Comparison of ENCODE assay signal across 20 cellular contexts in the genomic region with DNA sequence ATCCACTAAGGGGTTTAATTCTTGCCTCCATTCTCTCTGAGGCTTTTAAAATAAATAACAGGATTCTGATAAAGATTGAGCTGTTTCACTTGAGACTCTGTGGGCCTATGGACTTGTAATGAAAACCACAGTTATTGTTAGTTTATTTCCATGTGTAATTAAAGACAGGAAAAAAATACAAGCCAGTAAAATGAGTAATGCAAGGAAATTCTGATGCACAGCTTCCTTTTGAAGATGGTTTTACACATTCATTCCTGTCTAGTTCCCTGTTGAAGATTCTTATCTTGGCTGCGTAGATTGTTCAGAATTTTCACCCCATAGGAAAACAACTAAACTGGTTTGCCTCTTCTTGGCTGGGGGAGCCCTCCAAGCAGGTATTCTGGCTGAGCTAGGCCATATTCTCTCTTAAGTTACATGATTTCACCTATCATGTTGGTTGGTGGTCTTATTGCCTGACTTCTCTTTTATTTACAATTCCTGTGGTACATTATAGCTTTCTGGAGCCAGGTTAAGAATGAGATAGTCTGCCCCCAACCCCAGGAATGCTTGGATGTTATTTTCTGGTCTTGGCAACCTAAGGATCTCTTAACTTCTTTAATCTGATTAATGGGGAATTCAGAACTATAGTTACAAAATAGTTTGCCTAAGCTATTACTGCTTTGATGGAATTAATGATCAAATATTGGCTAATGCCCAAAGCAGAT.
A peak's percentile ranks its signal among the peaks of the same experiment; 100 is the strongest.
DNase-seq lines count a peak whose midpoint lies in the region; ATAC-seq and TF ChIP-seq lines count a peak whose summit lies in the region.
"Had no signal": no experiment of that assay in that cellular context is flagged by ENCODE, and none has a peak within 500 bp of the region (broad histone marks: within the 10 kb centered on the region; RNA-seq: fewer than 3 reads in every experiment).

No MANE protein-coding gene starts in this region.

- POLR2A ChIA-PET in CD4-positive, alpha-beta T cell (lab: Charles Lee) = no interaction called here

- TF ChIP-seq CTCF in foreskin fibroblast (IDR thresholded peaks at IDR 0.05; ENCODE audit: low read depth, low read length) = no peak
- no peak for TF ChIP-seq CTCF in CD4-positive, alpha-beta T cell (IDR thresholded peaks at IDR 0.05)

- ATAC-seq in HG03135 (IDR thresholded peaks at IDR 0.05; ENCODE audit: unreplicated experiment) = no peak
- no peak for ATAC-seq in CD4-positive, alpha-beta T cell (ENCODE audit: poor library complexity)
- ATAC-seq in left colon = no peak

- no peaks in the 10 kb centered on the region for H4K20me1 ChIP-seq in GM23248 (ENCODE audit: insufficient read depth)

- H3K4me3 Mint-ChIP-seq in CD4-positive, alpha-beta T cell = no peak overlapping the region
- H3K4me3 Mint-ChIP-seq: CD8-positive, alpha-beta memory T cell; stimulated activated naive CD8-positive, alpha-beta T cell treated with anti-CD3 and anti-CD28 coated beads, Interleukin-15, Interleukin-2, amounts not matched to agents 100 ng/mL and 50 ng/mL, for 24 hours had no signal

- H2AFZ ChIP-seq in GM23248 = no peak overlapping the region
- H2AFZ ChIP-seq: PC-9 had no signal

- intact Hi-C loops in CD4-positive, alpha-beta T cell (cut with DNase I, micrococcal nuclease) = no loop called here
- intact Hi-C loops in left colon (cut with DNase I, micrococcal nuclease) = no loop called here

- H3K9me3 Mint-ChIP-seq in CD4-positive, alpha-beta T cell = no peaks in the 10 kb centered on the region
- H3K9me3 Mint-ChIP-seq: stimulated activated naive CD8-positive, alpha-beta T cell treated with anti-CD3 and anti-CD28 coated beads, Interleukin-15, Interleukin-2, amounts not matched to agents 100 ng/mL and 50 ng/mL, for 24 hours had no signal

- DNase-seq in GM23248 (peak; percentile 83), amniotic epithelial cell (ENCODE audit: low read depth) (peak; percentile 81), foreskin fibroblast (peak; percentile 44 to 47), left colon (no peak)
- DNase-seq in stimulated activated CD4-positive, alpha-beta T cell treated with anti-CD3 and anti-CD28 coated beads, Interleukin-4, amount 100 ng/mL, for 24 hours = no peak
- DNase-seq in CD4-positive, alpha-beta T cell = no peak
- DNase-seq: activated CD8-positive, alpha-beta memory T cell treated with anti-CD3 and anti-CD28 coated beads for 24 hours; CD8-positive, alpha-beta memory T cell; foreskin melanocyte; GDM1; NCI-H1930; NCI-H524 treated with DMSO at 0.1 percent for 48 hours; small intestine; SW 1271 had no signal

- H3K4me3 ChIP-seq in GM23248 = no peak overlapping the region
- no peak overlapping the region for H3K4me3 ChIP-seq in foreskin fibroblast (ENCODE audit: low read depth in 1 of 2, low read length in 2 of 2)
- H3K4me3 ChIP-seq: lung, PC-9, vagina had no signal

- no peaks in the 10 kb centered on the region for H3K4me1 Mint-ChIP-seq in CD4-positive, alpha-beta T cell (ENCODE audit: low read depth)
- H3K4me1 Mint-ChIP-seq: CD8-positive, alpha-beta memory T cell had no signal

- no peaks in the 10 kb centered on the region for H3K9me3 ChIP-seq in GM23248 (ENCODE audit: low read depth)
- H3K9me3 ChIP-seq in CD4-positive, alpha-beta T cell (ENCODE audit: control insufficient read depth, low read length) = no peaks in the 10 kb centered on the region
- H3K9me3 ChIP-seq: vagina had no signal

- CTCF ChIA-PET in CD4-positive, alpha-beta T cell (lab: Charles Lee) = no interaction called here

- in situ Hi-C loops in GM23248 (cut with MboI) = no loop called here

- no peaks in the 10 kb centered on the region for H3K27me3 Mint-ChIP-seq in CD4-positive, alpha-beta T cell

- no peak overlapping the region for H3K9ac ChIP-seq in GM23248

- H3K79me2 ChIP-seq in GM23248 (ENCODE audit: insufficient read depth) = no peaks in the 10 kb centered on the region

- peak overlapping the region; percentile 24 for H3K4me2 ChIP-seq in GM23248 (ENCODE audit: unreplicated experiment)
- H3K4me2 ChIP-seq: PC-9 had no signal

- WGBS in GM23248 (ENCODE audit: low coverage in 1 of 2, low lambda C conversion rate in 2 of 2, missing lambda C conversion rate in 2 of 2), 2 experiments = 0% methylated on average over 1 of the region's 1 CpG

- no peak overlapping the region for H3K27ac Mint-ChIP-seq in CD4-positive, alpha-beta T cell
- H3K27ac Mint-ChIP-seq: CD8-positive, alpha-beta memory T cell; stimulated activated naive CD8-positive, alpha-beta T cell treated with anti-CD3 and anti-CD28 coated beads, Interleukin-15, Interleukin-2, amounts not matched to agents 100 ng/mL and 50 ng/mL, for 24 hours had no signal

- no peaks in the 10 kb centered on the region for H3K36me3 Mint-ChIP-seq in CD4-positive, alpha-beta T cell (ENCODE audit: low read depth)
- H3K36me3 Mint-ChIP-seq: CD8-positive, alpha-beta memory T cell had no signal

- no peaks in the 10 kb centered on the region for H3K9me2 ChIP-seq in GM23248 (ENCODE audit: insufficient read depth)

- peaks cover 10% of the 10 kb centered on the region for H3K4me1 ChIP-seq in GM23248 (ENCODE audit: insufficient read depth)

- H3F3A ChIP-seq in GM23248 (ENCODE audit: insufficient read depth) = no peaks in the 10 kb centered on the region; the same call in 1 of the 2 replicates

- H3K27me3 ChIP-seq in GM23248 (replicated peaks; ENCODE audit: insufficient read depth) = peaks cover 47% of the 10 kb centered on the region
- no peaks in the 10 kb centered on the region for H3K27me3 ChIP-seq in CD4-positive, alpha-beta T cell (ENCODE audit: control insufficient read depth, insufficient read depth, low read length)
- H3K27me3 ChIP-seq: vagina had no signal

- no peaks in the 10 kb centered on the region for H3K36me3 ChIP-seq in GM23248 (ENCODE audit: low read depth)
- H3K36me3 ChIP-seq: vagina had no signal

- no peak overlapping the region for H3K27ac ChIP-seq in GM23248
- H3K27ac ChIP-seq in CD4-positive, alpha-beta T cell (ENCODE audit: low read depth, low read length) = no peak overlapping the region
- H3K27ac ChIP-seq: PC-9, vagina, VCaP had no signal

Comparison
In these comparisons a context has a peak if more than half of its experiments do, and no peak if none do; other contexts are left out.
1. DNase-seq: peak in GM23248 (single experiment), amniotic epithelial cell (single experiment) and foreskin fibroblast (2 of 2); none in stimulated activated CD4-positive, alpha-beta T cell treated with anti-CD3 and anti-CD28 coated beads, Interleukin-4, amount 100 ng/mL, for 24 hours (single experiment), CD4-positive, alpha-beta T cell (0 of 10) and left colon (0 of 2).